ENCODE assay signal across 1 cellular context in genomic region chr1:241640149-241640866, GRCh38.
A peak's percentile ranks its signal among the peaks of the same experiment; 100 is the strongest.
TF ChIP-seq lines count a peak whose summit lies in the region.

CHML (minus strand) TSS chr1:241640369; CDS start chr1:241635766, 4,603 bp downstream.
OPN3 (minus strand) TSS chr1:241640369; CDS start chr1:241640254, 115 bp downstream.

TF ChIP-seq in HepG2, 621 proteins besides CTCF, POLR2A, EP300 and RAD21 (continued from another document and continues in another):
- TF ChIP-seq, protein P1, sequence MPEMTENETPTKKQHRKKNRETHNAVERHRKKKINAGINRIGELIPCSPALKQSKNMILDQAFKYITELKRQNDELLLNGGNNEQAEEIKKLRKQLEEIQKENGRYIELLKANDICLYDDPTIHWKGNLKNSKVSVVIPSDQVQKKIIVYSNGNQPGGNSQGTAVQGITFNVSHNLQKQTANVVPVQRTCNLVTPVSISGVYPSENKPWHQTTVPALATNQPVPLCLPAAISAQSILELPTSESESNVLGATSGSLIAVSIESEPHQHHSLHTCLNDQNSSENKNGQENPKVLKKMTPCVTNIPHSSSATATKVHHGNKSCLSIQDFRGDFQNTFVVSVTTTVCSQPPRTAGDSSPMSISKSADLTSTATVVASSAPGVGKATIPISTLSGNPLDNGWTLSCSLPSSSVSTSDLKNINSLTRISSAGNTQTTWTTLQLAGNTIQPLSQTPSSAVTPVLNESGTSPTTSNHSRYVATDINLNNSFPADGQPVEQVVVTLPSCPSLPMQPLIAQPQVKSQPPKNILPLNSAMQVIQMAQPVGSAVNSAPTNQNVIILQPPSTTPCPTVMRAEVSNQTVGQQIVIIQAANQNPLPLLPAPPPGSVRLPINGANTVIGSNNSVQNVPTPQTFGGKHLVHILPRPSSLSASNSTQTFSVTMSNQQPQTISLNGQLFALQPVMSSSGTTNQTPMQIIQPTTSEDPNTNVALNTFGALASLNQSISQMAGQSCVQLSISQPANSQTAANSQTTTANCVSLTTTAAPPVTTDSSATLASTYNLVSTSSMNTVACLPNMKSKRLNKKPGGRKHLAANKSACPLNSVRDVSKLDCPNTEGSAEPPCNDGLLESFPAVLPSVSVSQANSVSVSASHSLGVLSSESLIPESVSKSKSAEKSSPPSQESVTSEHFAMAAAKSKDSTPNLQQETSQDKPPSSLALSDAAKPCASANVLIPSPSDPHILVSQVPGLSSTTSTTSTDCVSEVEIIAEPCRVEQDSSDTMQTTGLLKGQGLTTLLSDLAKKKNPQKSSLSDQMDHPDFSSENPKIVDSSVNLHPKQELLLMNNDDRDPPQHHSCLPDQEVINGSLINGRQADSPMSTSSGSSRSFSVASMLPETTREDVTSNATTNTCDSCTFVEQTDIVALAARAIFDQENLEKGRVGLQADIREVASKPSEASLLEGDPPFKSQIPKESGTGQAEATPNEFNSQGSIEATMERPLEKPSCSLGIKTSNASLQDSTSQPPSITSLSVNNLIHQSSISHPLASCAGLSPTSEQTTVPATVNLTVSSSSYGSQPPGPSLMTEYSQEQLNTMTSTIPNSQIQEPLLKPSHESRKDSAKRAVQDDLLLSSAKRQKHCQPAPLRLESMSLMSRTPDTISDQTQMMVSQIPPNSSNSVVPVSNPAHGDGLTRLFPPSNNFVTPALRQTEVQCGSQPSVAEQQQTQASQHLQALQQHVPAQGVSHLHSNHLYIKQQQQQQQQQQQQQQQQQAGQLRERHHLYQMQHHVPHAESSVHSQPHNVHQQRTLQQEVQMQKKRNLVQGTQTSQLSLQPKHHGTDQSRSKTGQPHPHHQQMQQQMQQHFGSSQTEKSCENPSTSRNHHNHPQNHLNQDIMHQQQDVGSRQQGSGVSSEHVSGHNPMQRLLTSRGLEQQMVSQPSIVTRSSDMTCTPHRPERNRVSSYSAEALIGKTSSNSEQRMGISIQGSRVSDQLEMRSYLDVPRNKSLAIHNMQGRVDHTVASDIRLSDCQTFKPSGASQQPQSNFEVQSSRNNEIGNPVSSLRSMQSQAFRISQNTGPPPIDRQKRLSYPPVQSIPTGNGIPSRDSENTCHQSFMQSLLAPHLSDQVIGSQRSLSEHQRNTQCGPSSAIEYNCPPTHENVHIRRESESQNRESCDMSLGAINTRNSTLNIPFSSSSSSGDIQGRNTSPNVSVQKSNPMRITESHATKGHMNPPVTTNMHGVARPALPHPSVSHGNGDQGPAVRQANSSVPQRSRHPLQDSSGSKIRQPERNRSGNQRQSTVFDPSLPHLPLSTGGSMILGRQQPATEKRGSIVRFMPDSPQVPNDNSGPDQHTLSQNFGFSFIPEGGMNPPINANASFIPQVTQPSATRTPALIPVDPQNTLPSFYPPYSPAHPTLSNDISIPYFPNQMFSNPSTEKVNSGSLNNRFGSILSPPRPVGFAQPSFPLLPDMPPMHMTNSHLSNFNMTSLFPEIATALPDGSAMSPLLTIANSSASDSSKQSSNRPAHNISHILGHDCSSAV (CRISPR knock-in tag; IDR thresholded peaks at IDR 0.05; ENCODE audit: borderline replicate concordance): no peak
- TF ChIP-seq, protein P2, sequence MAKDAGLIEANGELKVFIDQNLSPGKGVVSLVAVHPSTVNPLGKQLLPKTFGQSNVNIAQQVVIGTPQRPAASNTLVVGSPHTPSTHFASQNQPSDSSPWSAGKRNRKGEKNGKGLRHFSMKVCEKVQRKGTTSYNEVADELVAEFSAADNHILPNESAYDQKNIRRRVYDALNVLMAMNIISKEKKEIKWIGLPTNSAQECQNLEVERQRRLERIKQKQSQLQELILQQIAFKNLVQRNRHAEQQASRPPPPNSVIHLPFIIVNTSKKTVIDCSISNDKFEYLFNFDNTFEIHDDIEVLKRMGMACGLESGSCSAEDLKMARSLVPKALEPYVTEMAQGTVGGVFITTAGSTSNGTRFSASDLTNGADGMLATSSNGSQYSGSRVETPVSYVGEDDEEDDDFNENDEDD (CRISPR knock-in tag; IDR thresholded peaks at IDR 0.05; ENCODE audit: borderline replicate concordance): peak; percentile 59; the same call in 1 of the 2 replicates
- TF ChIP-seq ZNF709 (CRISPR knock-in tag; IDR thresholded peaks at IDR 0.05) (no peak), ZNF761 (CRISPR knock-in tag; conservative IDR thresholded peaks at IDR 0.05) (no peak), NFAT5 (CRISPR knock-in tag; IDR thresholded peaks at IDR 0.05) (no peak), ATF5 (CRISPR knock-in tag; IDR thresholded peaks at IDR 0.05; ENCODE audit: low read depth) (no peak), ZNF281 (CRISPR knock-in tag; IDR thresholded peaks at IDR 0.05; ENCODE audit: borderline replicate concordance) (peak; percentile 95), ZNF235 (CRISPR knock-in tag; IDR thresholded peaks at IDR 0.05; ENCODE audit: borderline replicate concordance) (no peak), JUNB (CRISPR knock-in tag; IDR thresholded peaks at IDR 0.05; ENCODE audit: borderline replicate concordance) (peak; percentile 22; the same call in 1 of the 2 replicates), ZNF224 (CRISPR knock-in tag; IDR thresholded peaks at IDR 0.05) (no peak), RELA (CRISPR knock-in tag; IDR thresholded peaks at IDR 0.05) (no peak), TMF1 (CRISPR knock-in tag; IDR thresholded peaks at IDR 0.05; ENCODE audit: low read depth) (0 out of 2 replicates have a peak, but pooled peaks have one; percentile 26), KDM3A (CRISPR knock-in tag; IDR thresholded peaks at IDR 0.05; ENCODE audit: low read depth) (no peak), ZMAT5 (CRISPR knock-in tag; IDR thresholded peaks at IDR 0.05; ENCODE audit: borderline replicate concordance, low read depth) (peak; percentile 58; the same call in 1 of the 2 replicates), ZNF746 (CRISPR knock-in tag; IDR thresholded peaks at IDR 0.05) (no peak; the same call in 1 of the 2 replicates), MED13 (CRISPR knock-in tag; IDR thresholded peaks at IDR 0.05) (no peak), ATF1 (CRISPR knock-in tag; IDR thresholded peaks at IDR 0.05) (no peak), ZNF883 (CRISPR knock-in tag; IDR thresholded peaks at IDR 0.05; ENCODE audit: not compliant biosample characterization) (no peak), DRAP1 (CRISPR knock-in tag; IDR thresholded peaks at IDR 0.05) (peak; percentile 43; the same call in 1 of the 2 replicates), ZBTB14 (CRISPR knock-in tag; IDR thresholded peaks at IDR 0.05) (peak; percentile 97), POLR2G (IDR thresholded peaks at IDR 0.05; ENCODE audit: low read depth, low read length) (peak; percentile 73), HNRNPLL (IDR thresholded peaks at IDR 0.05; ENCODE audit: low read depth, low read length, poor library complexity, severe bottlenecking) (peak; percentile 41), HNRNPUL1 (IDR thresholded peaks at IDR 0.05; ENCODE audit: low read depth, low read length) (no peak), MED1 (CRISPR knock-in tag; IDR thresholded peaks at IDR 0.05) (peak; percentile 55; the same call in 1 of the 2 replicates), SUZ12 (IDR thresholded peaks at IDR 0.05; ENCODE audit: low read depth, low read length) (no peak), ZNF687 (CRISPR knock-in tag; IDR thresholded peaks at IDR 0.05) (peak; percentile 90), SP2 (CRISPR knock-in tag; IDR thresholded peaks at IDR 0.05) (peak; percentile 61; the same call in 1 of the 2 replicates), HOXD1 (CRISPR knock-in tag; IDR thresholded peaks at IDR 0.05) (peak; percentile 47; the same call in 1 of the 2 replicates)
